24 cellular contexts compared by ENCODE assay signal in the genomic region with DNA sequence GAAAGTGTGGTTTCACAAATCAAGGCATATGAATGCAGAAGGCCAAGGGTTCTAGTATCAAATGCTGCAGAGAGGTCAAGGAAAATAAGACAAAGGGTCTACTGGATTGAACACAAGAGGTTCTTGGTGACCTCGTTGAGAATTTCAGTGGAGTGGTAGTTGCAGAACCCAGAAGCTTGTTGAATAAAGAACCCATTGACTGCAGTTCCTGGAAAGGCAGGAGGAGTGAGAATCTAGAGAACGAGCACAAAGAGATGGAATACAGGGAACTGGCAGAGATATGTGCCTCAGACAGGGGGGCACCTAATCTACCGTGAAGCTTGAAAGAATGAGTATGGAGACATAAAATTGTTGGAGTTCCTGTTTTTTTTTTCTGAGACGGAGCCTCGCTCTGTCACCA.
"Had no signal": no experiment of that assay in that cellular context is flagged by ENCODE, and none has a peak within 500 bp of the region (broad histone marks: within the 10 kb centered on the region; RNA-seq: fewer than 3 reads in every experiment).

No MANE protein-coding gene starts in this region.

- H3K27me3 Mint-ChIP-seq: activated naive CD8-positive, alpha-beta T cell treated with anti-CD3 and anti-CD28 coated beads, Interleukin-2, amount 50 U/mL, for 24 hours had no signal

- FAIRE-seq: colon had no signal

- ATAC-seq: activated CD4-positive, CD25-positive, alpha-beta regulatory T cell treated with anti-CD3 and anti-CD28 coated beads, Interleukin-2, amount 50 U/mL, for 24 hours; activated naive CD8-positive, alpha-beta T cell treated with anti-CD3 and anti-CD28 coated beads, Interleukin-2, amount 50 U/mL, for 24 hours; activated T-cell treated with anti-CD3 and anti-CD28 coated beads, Interleukin-2, amount 50 U/mL, for 72 hours; gastroesophageal sphincter; heart left ventricle; lower lobe of right lung; naive thymus-derived CD4-positive, alpha-beta T cell had no signal

- H3K9me3 Mint-ChIP-seq: activated CD4-positive, alpha-beta memory T cell treated with anti-CD3 and anti-CD28 coated beads, Interleukin-2, amount 10 ng/mL, durations not matched to agents 7 days and 5 days; activated CD4-positive, alpha-beta T cell treated with anti-CD3 and anti-CD28 coated beads, Interleukin-2, amount 10 ng/mL, durations not matched to agents 24 days and 14 days; activated naive CD8-positive, alpha-beta T cell treated with anti-CD3 and anti-CD28 coated beads, Interleukin-2, amount 50 U/mL, for 24 hours; activated T-cell treated with anti-CD3 and anti-CD28 coated beads, Interleukin-2, amount 50 U/mL, for 72 hours; endodermal cell; naive thymus-derived CD4-positive, alpha-beta T cell had no signal

- H3K4me3 Mint-ChIP-seq: activated CD4-positive, alpha-beta memory T cell treated with anti-CD3 and anti-CD28 coated beads, Interleukin-2, amount 10 ng/mL, durations not matched to agents 7 days and 5 days; activated CD4-positive, alpha-beta T cell treated with anti-CD3 and anti-CD28 coated beads, Interleukin-2, amount 10 ng/mL, durations not matched to agents 24 days and 14 days; activated naive CD8-positive, alpha-beta T cell treated with anti-CD3 and anti-CD28 coated beads, Interleukin-2, amount 50 U/mL, for 24 hours; activated T-cell treated with anti-CD3 and anti-CD28 coated beads, Interleukin-2, amount 50 U/mL, for 72 hours; endodermal cell; naive thymus-derived CD4-positive, alpha-beta T cell had no signal

- H3K9me3 ChIP-seq: esophagus squamous epithelium, gastroesophageal sphincter, heart left ventricle, lower lobe of right lung, prostate gland, right atrium auricular region, spleen, tibial nerve, uterus had no signal

- H3K36me3 ChIP-seq: brain microvascular endothelial cell, esophagus squamous epithelium, gastroesophageal sphincter, heart left ventricle, lower lobe of right lung, prostate gland, right atrium auricular region, spleen, tibial nerve, uterus had no signal

- H3K27ac Mint-ChIP-seq: activated CD4-positive, alpha-beta memory T cell treated with anti-CD3 and anti-CD28 coated beads, Interleukin-2, amount 10 ng/mL, durations not matched to agents 7 days and 5 days; activated CD4-positive, alpha-beta T cell treated with anti-CD3 and anti-CD28 coated beads, Interleukin-2, amount 10 ng/mL, durations not matched to agents 24 days and 14 days; activated naive CD8-positive, alpha-beta T cell treated with anti-CD3 and anti-CD28 coated beads, Interleukin-2, amount 50 U/mL, for 24 hours; activated T-cell treated with anti-CD3 and anti-CD28 coated beads, Interleukin-2, amount 50 U/mL, for 72 hours; endodermal cell had no signal

- H3K27ac ChIP-seq: brain microvascular endothelial cell, esophagus squamous epithelium, gastroesophageal sphincter, heart left ventricle, lower lobe of right lung, prostate gland, right atrium auricular region, spleen, tibial nerve, uterus had no signal

- H3K4me1 ChIP-seq: prostate gland, uterus had no signal

- H3K4me3 ChIP-seq: esophagus squamous epithelium, gastroesophageal sphincter, heart left ventricle, lower lobe of right lung, prostate gland, right atrium auricular region, spleen, tibial nerve, uterus had no signal

- H3K27me3 ChIP-seq: brain microvascular endothelial cell, esophagus squamous epithelium, gastroesophageal sphincter, heart left ventricle, right atrium auricular region, spleen, tibial nerve, uterus had no signal

- DNase-seq: activated CD4-positive, alpha-beta memory T cell treated with anti-CD3 and anti-CD28 coated beads, Interleukin-2, amount 10 ng/mL, durations not matched to agents 7 days and 5 days; activated CD4-positive, alpha-beta T cell treated with anti-CD3 and anti-CD28 coated beads, Interleukin-2, amount 10 ng/mL, durations not matched to agents 24 days and 14 days; activated effector memory CD4-positive, alpha-beta T cell treated with anti-CD3 and anti-CD28 coated beads, Interleukin-2, amount 50 U/mL, for 16 hours; activated naive CD4-positive, alpha-beta T cell treated with anti-CD3 and anti-CD28 coated beads, Interleukin-2, amount 50 U/mL, for 16 hours; activated naive CD8-positive, alpha-beta T cell treated with anti-CD3 and anti-CD28 coated beads, Interleukin-2, amount 50 U/mL, for 24 hours; activated T-cell treated with anti-CD3 and anti-CD28 coated beads, Interleukin-2, amount 50 U/mL, for 72 hours; brain microvascular endothelial cell; central memory CD4-positive, alpha-beta T cell; endodermal cell; esophagus squamous epithelium; heart left ventricle; islet precursor cell; lower lobe of right lung; naive thymus-derived CD4-positive, alpha-beta T cell; spleen; stimulated activated CD4-positive, alpha-beta T cell treated with anti-CD3 and anti-CD28 coated beads, Interleukin-4, amount 100 ng/mL, for 24 hours; stimulated activated naive CD4-positive, alpha-beta T cell treated with Interleukin-2 at 50 U/mL for 16 hours; uterus had no signal
